In genomic region chr12:112759786-112760185, GRCh38 we compare ENCODE assay signal across 22 cellular contexts. TPM values are rescaled to one million over a fixed set of nuclear protein-coding genes. Genes with fewer than 3 reads are reported as not detected.
DNase-seq lines count a peak whose midpoint lies in the region; ATAC-seq, FAIRE-seq and TF ChIP-seq lines count a peak whose summit lies in the region.
"Had no signal": no experiment of that assay in that cellular context is flagged by ENCODE, and none has a peak within 500 bp of the region (broad histone marks: within the 10 kb centered on the region; RNA-seq: fewer than 3 reads in every experiment).

No MANE protein-coding gene starts in this region.

- H3K36me3 Mint-ChIP-seq in Calu3 (ENCODE audit: insufficient read depth, unreplicated experiment) (no peaks in the 10 kb centered on the region), astrocyte (ENCODE audit: low read depth, unreplicated experiment) (no peaks in the 10 kb centered on the region)
- peaks cover 5% of the 10 kb centered on the region for H3K36me3 Mint-ChIP-seq in natural killer cell treated with Interleukin-12 subunit alpha and Interleukin-12 subunit beta and Interleukin-15 and Interleukin-18, amount 100 ng/mL, for 72 hours
- H3K36me3 Mint-ChIP-seq: CD14-positive monocyte had no signal

- no peak overlapping the region for H3K4me2 ChIP-seq in astrocyte (ENCODE audit: low read length)

- intact Hi-C loops in Calu3 (cut with micrococcal nuclease; ENCODE audit: unreplicated experiment) = no loop called here

- H3K9me3 Mint-ChIP-seq in Calu3 (ENCODE audit: low read depth, unreplicated experiment) (no peaks in the 10 kb centered on the region), astrocyte (ENCODE audit: unreplicated experiment) (peaks cover 8% of the 10 kb centered on the region)
- peaks cover 6% of the 10 kb centered on the region for H3K9me3 Mint-ChIP-seq in natural killer cell treated with Interleukin-12 subunit alpha and Interleukin-12 subunit beta and Interleukin-15 and Interleukin-18, amount 100 ng/mL, for 72 hours

- no peak overlapping the region for H3K9ac ChIP-seq in astrocyte (ENCODE audit: low read length)

- no peak overlapping the region for H2AFZ ChIP-seq in astrocyte (ENCODE audit: low read depth, low read length)

- peak; percentile 88 for ATAC-seq in esophagus mucosa
- ATAC-seq in natural killer cell treated with Interleukin-12 subunit alpha and Interleukin-12 subunit beta and Interleukin-15 and Interleukin-18, amount 100 ng/mL, for 72 hours = no peak
- no peak for ATAC-seq in GM21528 (IDR thresholded peaks at IDR 0.05; ENCODE audit: low FRiP score, unreplicated experiment)

- TF ChIP-seq CTCF in C4-2B (conservative IDR thresholded peaks at IDR 0.05) (no peak), Calu3 (IDR thresholded peaks at IDR 0.05; ENCODE audit: unreplicated experiment) (no peak), astrocyte (IDR thresholded peaks at IDR 0.05; ENCODE audit: insufficient read depth, low read depth, low read length) (no peak)

- H3K27ac ChIP-seq in C4-2B (peak overlapping the region; percentile 53), astrocyte (ENCODE audit: low read depth, low read length) (no peak overlapping the region)
- H3K27ac ChIP-seq: Peyer's patch, SJSA1 had no signal

- H3K4me1 ChIP-seq in astrocyte (ENCODE audit: insufficient read depth, low read length) = no peaks in the 10 kb centered on the region
- H3K4me1 ChIP-seq: Peyer's patch, SJSA1 had no signal

- H3K36me3 ChIP-seq in astrocyte (ENCODE audit: insufficient read depth, low read length) = no peaks in the 10 kb centered on the region
- H3K36me3 ChIP-seq: Peyer's patch, SJSA1 had no signal

- H3K4me3 Mint-ChIP-seq in Calu3 (ENCODE audit: low read depth, unreplicated experiment) (no peak overlapping the region), astrocyte (ENCODE audit: unreplicated experiment) (no peak overlapping the region)
- no peak overlapping the region for H3K4me3 Mint-ChIP-seq in natural killer cell treated with Interleukin-12 subunit alpha and Interleukin-12 subunit beta and Interleukin-15 and Interleukin-18, amount 100 ng/mL, for 72 hours
- H3K4me3 Mint-ChIP-seq: CD14-positive monocyte; CD8-positive, alpha-beta memory T cell had no signal

- no peaks in the 10 kb centered on the region for H4K20me1 ChIP-seq in astrocyte (ENCODE audit: insufficient read depth, low read length)

- no peak overlapping the region for H3K4me3 ChIP-seq in astrocyte (ENCODE audit: insufficient read depth, low read depth, low read length)
- H3K4me3 ChIP-seq: Peyer's patch, SJSA1 had no signal

- H3K4me1 Mint-ChIP-seq in Calu3 (ENCODE audit: low read depth, unreplicated experiment) = no peaks in the 10 kb centered on the region
- peaks cover 6% of the 10 kb centered on the region for H3K4me1 Mint-ChIP-seq in astrocyte (ENCODE audit: low read depth, unreplicated experiment)
- H3K4me1 Mint-ChIP-seq in natural killer cell treated with Interleukin-12 subunit alpha and Interleukin-12 subunit beta and Interleukin-15 and Interleukin-18, amount 100 ng/mL, for 72 hours (ENCODE audit: low read depth in 2 of 2) = no peaks in the 10 kb centered on the region
- H3K4me1 Mint-ChIP-seq: CD14-positive monocyte had no signal

- BruUV-seq in Calu3 (replicated peaks; lab: Mats Ljungman, UMichigan) = no TSS peak

- FAIRE-seq in astrocyte (lab: Jason Lieb, UNC) = no peak
- FAIRE-seq: GM18507, HTR-8/SVneo had no signal

- H3K79me2 ChIP-seq in astrocyte (ENCODE audit: insufficient read depth, low read length) = no peaks in the 10 kb centered on the region

- H3K27ac Mint-ChIP-seq in Calu3 (ENCODE audit: unreplicated experiment) = no peak overlapping the region
- peak overlapping the region; percentile 54 for H3K27ac Mint-ChIP-seq in astrocyte (ENCODE audit: unreplicated experiment)
- no peak overlapping the region for H3K27ac Mint-ChIP-seq in natural killer cell treated with Interleukin-12 subunit alpha and Interleukin-12 subunit beta and Interleukin-15 and Interleukin-18, amount 100 ng/mL, for 72 hours
- H3K27ac Mint-ChIP-seq: CD14-positive monocyte had no signal

- DNase-seq in Calu3 = peak; percentile 46
- DNase-seq in astrocyte (ENCODE audit: low read depth) = no peak
- no peak for DNase-seq in foreskin melanocyte
- no peak for DNase-seq in natural killer cell treated with Interleukin-12 subunit alpha and Interleukin-12 subunit beta and Interleukin-15 and Interleukin-18, amount 100 ng/mL, for 72 hours (ENCODE audit: low spot score)
- no peak for DNase-seq in NCI-H748 treated with DMSO at 0.1 percent for 48 hours (lab: John Stamatoyannopoulos, UW)
- DNase-seq: CD8-positive, alpha-beta memory T cell; H7; KG1; NCI-H1048; NCI-H1417; NCI-H1694; NCI-H2081; NCI-H2227 treated with DMSO at 0.1 percent for 48 hours; NCI-H526 treated with DMSO at 0.1 percent for 48 hours; Peyer's patch had no signal

- H3K9me3 ChIP-seq in astrocyte (ENCODE audit: insufficient read depth, low read depth, low read length) = peaks cover 3% of the 10 kb centered on the region
- H3K9me3 ChIP-seq: SJSA1 had no signal

- CTCF ChIA-PET in Calu3 (lab: Charles Lee) = interaction anchor here (0.5 to 0.6 kb wide), 2 partner anchors 211 to 1069 kb away, joined by 4 read pairs; no protein-coding TSS in a partner anchor

- H3K27me3 Mint-ChIP-seq in Calu3 (ENCODE audit: unreplicated experiment) = peaks cover 95% of the 10 kb centered on the region
- H3K27me3 Mint-ChIP-seq in astrocyte (ENCODE audit: low read depth, unreplicated experiment) = peaks cover 2% of the 10 kb centered on the region
- peaks cover 13 to 25% of the 10 kb centered on the region in 2 donors for H3K27me3 Mint-ChIP-seq in natural killer cell treated with Interleukin-12 subunit alpha and Interleukin-12 subunit beta and Interleukin-15 and Interleukin-18, amount 100 ng/mL, for 72 hours

- H3K27me3 ChIP-seq in astrocyte (ENCODE audit: insufficient read depth, low read length) = no peaks in the 10 kb centered on the region
- H3K27me3 ChIP-seq: Peyer's patch, SJSA1 had no signal

RNA-seq across cellular contexts. Expression of gene RPH3A, which starts 31.8 kb away (rescaled TPM):
- not detected in 2 replicates for total RNA-seq in Calu3 (2022)
- total RNA-seq in astrocyte = not detected in 2 replicates
- not detected for total RNA-seq in esophagus mucosa
- not detected for total RNA-seq in natural killer cell treated with Interleukin-12 subunit alpha and Interleukin-12 subunit beta and Interleukin-15 and Interleukin-18, amount 100 ng/mL, for 72 hours
- total RNA-seq: CD8-positive, alpha-beta memory T cell; H7; Peyer's patch had no signal
